ENCODE assay signal across 1 cellular context in genomic region chr22:20916916-20917810, GRCh38.
A peak's percentile ranks its signal among the peaks of the same experiment; 100 is the strongest.
TF ChIP-seq lines count a peak whose summit lies in the region.

Gene CRKL (plus strand): TSS chr22:20917407. CDS start chr22:20917935, 528 bp downstream.

TF ChIP-seq in HepG2, 621 proteins besides CTCF, POLR2A, EP300 and RAD21 (continued from another document and continues in another):
- TF ChIP-seq DBP (CRISPR knock-in tag; IDR thresholded peaks at IDR 0.05; ENCODE audit: not compliant biosample characterization) (no peak), MLX (CRISPR knock-in tag; IDR thresholded peaks at IDR 0.05) (peak; percentile 67; the same call in 1 of the 2 replicates), STAT6 (CRISPR knock-in tag; IDR thresholded peaks at IDR 0.05; ENCODE audit: borderline replicate concordance) (peak; percentile 73; the same call in 1 of the 2 replicates), ZNF781 (CRISPR knock-in tag; IDR thresholded peaks at IDR 0.05; ENCODE audit: borderline replicate concordance, not compliant biosample characterization) (peak; percentile 34), ZNF276 (CRISPR knock-in tag; IDR thresholded peaks at IDR 0.05; ENCODE audit: low read depth) (no peak; the same call in 1 of the 2 replicates), KDM6A (CRISPR knock-in tag; IDR thresholded peaks at IDR 0.05; ENCODE audit: low read depth) (no peak), ZNF879 (CRISPR knock-in tag; IDR thresholded peaks at IDR 0.05) (peak; percentile 77; the same call in 1 of the 2 replicates), ZNF703 (CRISPR knock-in tag; IDR thresholded peaks at IDR 0.05; ENCODE audit: borderline replicate concordance) (peak; percentile 76; the same call in 1 of the 2 replicates), SALL1 (CRISPR knock-in tag; IDR thresholded peaks at IDR 0.05) (peak; percentile 91), ZNF350 (CRISPR knock-in tag; IDR thresholded peaks at IDR 0.05; ENCODE audit: borderline replicate concordance, low read depth) (peak; percentile 91; the same call in 1 of the 2 replicates), CERS6 (CRISPR knock-in tag; IDR thresholded peaks at IDR 0.05) (no peak), SRF (IDR thresholded peaks at IDR 0.05; ENCODE audit: low read depth, low read length) (no peak), PREB (CRISPR knock-in tag; IDR thresholded peaks at IDR 0.05) (no peak), HBP1 (CRISPR knock-in tag; IDR thresholded peaks at IDR 0.05; ENCODE audit: low read depth) (peak; percentile 70; the same call in 1 of the 2 replicates), XBP1 (CRISPR knock-in tag; IDR thresholded peaks at IDR 0.05) (peak; percentile 46; the same call in 1 of the 2 replicates), ZMYM2 (CRISPR knock-in tag; IDR thresholded peaks at IDR 0.05) (no peak), DNMT1 (CRISPR knock-in tag; IDR thresholded peaks at IDR 0.05) (no peak), NFE2 (CRISPR knock-in tag; IDR thresholded peaks at IDR 0.05) (no peak), ZNF275 (CRISPR knock-in tag; IDR thresholded peaks at IDR 0.05; ENCODE audit: borderline replicate concordance) (no peak), NONO (IDR thresholded peaks at IDR 0.05) (no peak), NONO (CRISPR knock-in tag; conservative IDR thresholded peaks at IDR 0.05) (peak; percentile 59; the same call in 1 of the 2 replicates), PRPF4 (IDR thresholded peaks at IDR 0.05; ENCODE audit: low read depth, low read length, poor library complexity, severe bottlenecking) (no peak), MAFG (CRISPR knock-in tag; IDR thresholded peaks at IDR 0.05) (no peak), TP53 (CRISPR knock-in tag; conservative IDR thresholded peaks at IDR 0.05) (no peak; the same call in 1 of the 2 replicates), ATF4 (CRISPR knock-in tag; IDR thresholded peaks at IDR 0.05) (peak in 1 of 2 experiments; percentile 46; a peak in 2 of 4 replicates), ZNF367 (CRISPR knock-in tag; IDR thresholded peaks at IDR 0.05; ENCODE audit: borderline replicate concordance) (no peak), RNF219 (CRISPR knock-in tag; IDR thresholded peaks at IDR 0.05) (no peak), ZNF567 (CRISPR knock-in tag; IDR thresholded peaks at IDR 0.05; ENCODE audit: borderline replicate concordance) (peak; percentile 87), ZEB1 (IDR thresholded peaks at IDR 0.05; ENCODE audit: insufficient replicate concordance, low read depth) (peak; percentile 77), ZNF274 (CRISPR knock-in tag; IDR thresholded peaks at IDR 0.05) (no peak), DRAP1 (CRISPR knock-in tag; IDR thresholded peaks at IDR 0.05) (peak; percentile 79), ZNF431 (CRISPR knock-in tag; IDR thresholded peaks at IDR 0.05; ENCODE audit: borderline replicate concordance, low read depth) (no peak), ZNF468 (CRISPR knock-in tag; IDR thresholded peaks at IDR 0.05) (no peak), ZNF749 (CRISPR knock-in tag; IDR thresholded peaks at IDR 0.05; ENCODE audit: borderline replicate concordance) (no peak), ZBTB39 (CRISPR knock-in tag; IDR thresholded peaks at IDR 0.05) (no peak), SMAD1 (CRISPR knock-in tag; IDR thresholded peaks at IDR 0.05; ENCODE audit: borderline replicate concordance, low read depth) (peak; percentile 45; the same call in 1 of the 2 replicates), PITX1 (CRISPR knock-in tag; IDR thresholded peaks at IDR 0.05) (peak; percentile 84), PCBP1 (IDR thresholded peaks at IDR 0.05; ENCODE audit: borderline replicate concordance, low read depth, low read length) (no peak), NPAS2 (CRISPR knock-in tag; IDR thresholded peaks at IDR 0.05; ENCODE audit: borderline replicate concordance) (no peak), CENPT (CRISPR knock-in tag; IDR thresholded peaks at IDR 0.05; ENCODE audit: low read depth) (peak; percentile 31; the same call in 1 of the 2 replicates), ZNF7 (CRISPR knock-in tag; IDR thresholded peaks at IDR 0.05) (no peak), TAF1 (CRISPR knock-in tag; IDR thresholded peaks at IDR 0.05) (peak; percentile 93; the same call in 1 of the 2 replicates), ZC3H4 (CRISPR knock-in tag; IDR thresholded peaks at IDR 0.05; ENCODE audit: borderline replicate concordance) (no peak), PHF21A (CRISPR knock-in tag; IDR thresholded peaks at IDR 0.05) (peak; percentile 93), ZBTB3 (CRISPR knock-in tag; IDR thresholded peaks at IDR 0.05; ENCODE audit: borderline replicate concordance, low read depth) (0 out of 2 replicates have a peak, but pooled peaks have one; percentile 57), KLF11 (CRISPR knock-in tag; IDR thresholded peaks at IDR 0.05) (no peak), ZNF260 (CRISPR knock-in tag; IDR thresholded peaks at IDR 0.05; ENCODE audit: borderline replicate concordance, low read depth) (no peak), HNRNPL (IDR thresholded peaks at IDR 0.05; ENCODE audit: low read depth, low read length) (peak; percentile 76; the same call in 1 of the 2 replicates), MTF2 (CRISPR knock-in tag; IDR thresholded peaks at IDR 0.05; ENCODE audit: borderline replicate concordance) (no peak), ZNF558 (CRISPR knock-in tag; IDR thresholded peaks at IDR 0.05; ENCODE audit: borderline replicate concordance) (peak; percentile 37; the same call in 1 of the 2 replicates)
